29 cellular contexts compared by ENCODE assay signal in the genomic region with DNA sequence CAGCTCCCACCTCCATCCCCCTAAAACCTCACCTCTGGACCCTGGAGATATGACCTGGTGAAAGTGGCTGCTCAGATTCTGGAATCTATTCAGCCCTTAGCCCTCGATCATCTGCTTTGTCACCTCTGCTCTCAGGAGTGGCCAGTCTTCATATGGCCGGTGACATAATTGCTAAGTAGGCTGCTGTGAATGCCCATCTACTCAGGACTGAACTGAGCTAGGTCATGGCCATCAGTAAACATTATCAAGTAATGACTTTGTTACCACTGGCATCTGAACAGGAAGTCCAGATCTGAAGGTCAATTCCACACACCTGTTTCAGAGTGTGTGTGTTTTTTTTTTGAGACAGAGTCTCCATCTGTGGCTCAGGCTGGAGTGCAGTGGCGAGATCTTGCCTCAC.
"Had no signal": no experiment of that assay in that cellular context is flagged by ENCODE, and none has a peak within 500 bp of the region (broad histone marks: within the 10 kb centered on the region; RNA-seq: fewer than 3 reads in every experiment).

No MANE protein-coding gene starts in this region.

- H3K9me3 Mint-ChIP-seq: activated B cell treated with CpG ODN at 0.5 μM for 24 hours; activated CD4-positive, alpha-beta T cell treated with anti-CD3 and anti-CD28 coated beads, Interleukin-2, amount 10 ng/mL, durations not matched to agents 24 days and 14 days; activated naive CD4-positive, alpha-beta T cell treated with anti-CD3 and anti-CD28 coated beads for 36 hours; activated T-cell treated with anti-CD3 and anti-CD28 coated beads, Interleukin-2, amount 50 U/mL, for 4 hours; activated T-helper 17 cell treated with anti-CD3 and anti-CD28 coated beads, Interleukin-2, amount 50 U/mL, for 72 hours; T-cell had no signal

- ATAC-seq: activated CD8-positive, alpha-beta memory T cell treated with anti-CD3 and anti-CD28 coated beads, Interleukin-2, amount 10 ng/mL, durations not matched to agents 7 days and 5 days; activated T-cell treated with anti-CD3 and anti-CD28 coated beads, Interleukin-2, amount 50 U/mL, for 4 hours; activated T-helper 17 cell treated with anti-CD3 and anti-CD28 coated beads, Interleukin-2, amount 50 U/mL, for 72 hours; K562; PC-3; T-cell had no signal

- H3K27me3 Mint-ChIP-seq: activated B cell treated with CpG ODN at 0.5 μM for 24 hours; activated CD4-positive, alpha-beta T cell treated with anti-CD3 and anti-CD28 coated beads, Interleukin-2, amount 10 ng/mL, durations not matched to agents 24 days and 14 days; activated CD8-positive, alpha-beta memory T cell treated with anti-CD3 and anti-CD28 coated beads, Interleukin-2, amount 10 ng/mL, durations not matched to agents 7 days and 5 days; activated naive CD8-positive, alpha-beta T cell; activated T-helper 17 cell treated with anti-CD3 and anti-CD28 coated beads, Interleukin-2, amount 50 U/mL, for 72 hours; T-cell had no signal

- H3K36me3 Mint-ChIP-seq: activated CD8-positive, alpha-beta memory T cell treated with anti-CD3 and anti-CD28 coated beads, Interleukin-2, amount 10 ng/mL, durations not matched to agents 7 days and 5 days; activated naive CD8-positive, alpha-beta T cell had no signal

- H3K27me3 ChIP-seq: adrenal gland had no signal

- H3K4me1 ChIP-seq: adrenal gland had no signal

- H3K4me3 Mint-ChIP-seq: activated B cell treated with CpG ODN at 0.5 μM for 24 hours; activated CD4-positive, alpha-beta T cell treated with anti-CD3 and anti-CD28 coated beads, Interleukin-2, amount 10 ng/mL, durations not matched to agents 24 days and 14 days; activated CD8-positive, alpha-beta memory T cell treated with anti-CD3 and anti-CD28 coated beads, Interleukin-2, amount 10 ng/mL, durations not matched to agents 7 days and 5 days; activated naive CD4-positive, alpha-beta T cell treated with anti-CD3 and anti-CD28 coated beads for 36 hours; activated naive CD8-positive, alpha-beta T cell; activated T-cell treated with anti-CD3 and anti-CD28 coated beads, Interleukin-2, amount 50 U/mL, for 4 hours; activated T-helper 17 cell treated with anti-CD3 and anti-CD28 coated beads, Interleukin-2, amount 50 U/mL, for 72 hours; T-cell had no signal

- FAIRE-seq: K562, RCC 7860, TTC549 had no signal

- H3K27ac Mint-ChIP-seq: activated B cell treated with CpG ODN at 0.5 μM for 24 hours; activated CD4-positive, alpha-beta T cell treated with anti-CD3 and anti-CD28 coated beads, Interleukin-2, amount 10 ng/mL, durations not matched to agents 24 days and 14 days; activated CD8-positive, alpha-beta memory T cell treated with anti-CD3 and anti-CD28 coated beads, Interleukin-2, amount 10 ng/mL, durations not matched to agents 7 days and 5 days; activated naive CD4-positive, alpha-beta T cell treated with anti-CD3 and anti-CD28 coated beads for 36 hours; activated naive CD8-positive, alpha-beta T cell; T-cell had no signal

- H3K27ac ChIP-seq: adrenal gland had no signal

- H3K9me3 ChIP-seq: adrenal gland had no signal

- H3K4me3 ChIP-seq: adrenal gland, K562 had no signal

- DNase-seq: activated B cell treated with CpG ODN at 0.5 μM for 24 hours; activated CD4-positive, alpha-beta T cell treated with anti-CD3 and anti-CD28 coated beads for 1 hour; activated CD4-positive, alpha-beta T cell treated with anti-CD3 and anti-CD28 coated beads, Interleukin-2, amount 10 ng/mL, durations not matched to agents 24 days and 14 days; activated CD4-positive, alpha-beta T cell treated with anti-CD3 and anti-CD28 coated beads, Interleukin-2, amount 50 U/mL, for 48 hours; activated CD8-positive, alpha-beta memory T cell treated with anti-CD3 and anti-CD28 coated beads, Interleukin-2, amount 10 ng/mL, durations not matched to agents 7 days and 5 days; activated gamma-delta T cell; activated naive CD4-positive, alpha-beta T cell treated with anti-CD3 and anti-CD28 coated beads for 36 hours; activated T-cell treated with anti-CD3 and anti-CD28 coated beads, Interleukin-2, amount 50 U/mL, for 4 hours; adrenal gland; anterior cingulate cortex; cerebellar nuclear complex; Karpas-422; NCI-H1105 treated with DMSO at 0.1 percent for 48 hours; NCI-H1436 treated with DMSO at 0.1 percent for 48 hours; NCI-H1930; NCI-H2171; NCI-H2227 treated with DMSO at 0.1 percent for 48 hours; NCI-H446 treated with DMSO at 0.1 percent for 48 hours; NCI-H524 treated with DMSO at 0.1 percent for 48 hours; PC-3; SHP77 treated with DMSO at 0.1 percent for 48 hours; T-cell; T-helper 2 cell; T1000 had no signal

- H3K36me3 ChIP-seq: adrenal gland had no signal
